ENCODE assay signal across 13 cellular contexts in genomic region chr4:147312376-147313046, GRCh38.
A peak's percentile ranks its signal among the peaks of the same experiment; 100 is the strongest.
DNase-seq lines count a peak whose midpoint lies in the region; ATAC-seq, FAIRE-seq and TF ChIP-seq lines count a peak whose summit lies in the region.
"Had no signal": no experiment of that assay in that cellular context is flagged by ENCODE, and none has a peak within 500 bp of the region (broad histone marks: within the 10 kb centered on the region; RNA-seq: fewer than 3 reads in every experiment).

No MANE protein-coding gene starts in this region.

- peak overlapping the region; percentile 49 for H3K27ac Mint-ChIP-seq in GM23338
- no peak overlapping the region for H3K27ac Mint-ChIP-seq in astrocyte (ENCODE audit: unreplicated experiment)
- H3K27ac Mint-ChIP-seq: activated naive CD4-positive, alpha-beta T cell treated with anti-CD3 and anti-CD28 coated beads, Interleukin-2, amount 50 U/mL, for 72 hours; stimulated activated effector memory CD8-positive, alpha-beta T cell treated with anti-CD3 and anti-CD28 coated beads, Interleukin-12 subunit alpha, Interleukin-12 subunit beta, amount 100 ng/mL, for 72 hours had no signal

- H3K4me3 ChIP-seq in GM23338 (no peak overlapping the region), astrocyte (ENCODE audit: insufficient read depth, low read depth, low read length) (no peak overlapping the region), colonic mucosa (no peak overlapping the region)

- TF ChIP-seq CTCF in GM23338 (conservative IDR thresholded peaks at IDR 0.05; ENCODE audit: low read depth in 2 of 2) (no peak), astrocyte (IDR thresholded peaks at IDR 0.05; ENCODE audit: insufficient read depth, low read depth, low read length) (no peak), colonic mucosa (IDR thresholded peaks at IDR 0.05) (no peak)

- H3K4me1 Mint-ChIP-seq in GM23338 (peaks cover 4% of the 10 kb centered on the region), astrocyte (ENCODE audit: low read depth, unreplicated experiment) (peaks cover 10% of the 10 kb centered on the region)
- H3K4me1 Mint-ChIP-seq: stimulated activated effector memory CD8-positive, alpha-beta T cell treated with anti-CD3 and anti-CD28 coated beads, Interleukin-12 subunit alpha, Interleukin-12 subunit beta, amount 100 ng/mL, for 72 hours had no signal

- H3K4me3 Mint-ChIP-seq in GM23338 (no peak overlapping the region), astrocyte (ENCODE audit: unreplicated experiment) (no peak overlapping the region)
- H3K4me3 Mint-ChIP-seq: stimulated activated effector memory CD8-positive, alpha-beta T cell treated with anti-CD3 and anti-CD28 coated beads, Interleukin-12 subunit alpha, Interleukin-12 subunit beta, amount 100 ng/mL, for 72 hours had no signal

- ATAC-seq in GM23338 (no peak), sciatic nerve (peak; percentile 56)
- ATAC-seq: activated naive CD4-positive, alpha-beta T cell treated with anti-CD3 and anti-CD28 coated beads, Interleukin-2, amount 50 U/mL, for 72 hours; Right ventricle myocardium inferior; stimulated activated effector memory CD8-positive, alpha-beta T cell treated with anti-CD3 and anti-CD28 coated beads, Interleukin-12 subunit alpha, Interleukin-12 subunit beta, amount 100 ng/mL, for 72 hours had no signal

- H3K4me2 ChIP-seq in GM23338 (no peak overlapping the region), astrocyte (ENCODE audit: low read length) (no peak overlapping the region)

- no peaks in the 10 kb centered on the region for H3K36me3 Mint-ChIP-seq in GM23338 (ENCODE audit: low read depth)
- no peaks in the 10 kb centered on the region for H3K36me3 Mint-ChIP-seq in astrocyte (ENCODE audit: low read depth, unreplicated experiment)
- H3K36me3 Mint-ChIP-seq: activated naive CD4-positive, alpha-beta T cell treated with anti-CD3 and anti-CD28 coated beads, Interleukin-2, amount 50 U/mL, for 72 hours; stimulated activated effector memory CD8-positive, alpha-beta T cell treated with anti-CD3 and anti-CD28 coated beads, Interleukin-12 subunit alpha, Interleukin-12 subunit beta, amount 100 ng/mL, for 72 hours had no signal

- H3K4me1 ChIP-seq in GM23338 (ENCODE audit: insufficient read depth): no peaks in the 10 kb centered on the region; the same call in 1 of the 2 replicates
- H3K4me1 ChIP-seq in astrocyte (ENCODE audit: insufficient read depth, low read length): no peaks in the 10 kb centered on the region
- H3K4me1 ChIP-seq in colonic mucosa: no peaks in the 10 kb centered on the region

- H3K9me3 Mint-ChIP-seq in GM23338 (no peaks in the 10 kb centered on the region), astrocyte (ENCODE audit: unreplicated experiment) (peaks cover under 1% of the 10 kb centered on the region)
- H3K9me3 Mint-ChIP-seq: stimulated activated effector memory CD8-positive, alpha-beta T cell treated with anti-CD3 and anti-CD28 coated beads, Interleukin-12 subunit alpha, Interleukin-12 subunit beta, amount 100 ng/mL, for 72 hours had no signal

- no peak overlapping the region for H3K27ac ChIP-seq in GM23338 (ENCODE audit: low read depth)
- no peak overlapping the region for H3K27ac ChIP-seq in astrocyte (ENCODE audit: low read depth, low read length)
- H3K27ac ChIP-seq in colonic mucosa: no peak overlapping the region

- FAIRE-seq in astrocyte (lab: Jason Lieb, UNC): no peak

- H4K20me1 ChIP-seq in GM23338 (replicated peaks; ENCODE audit: insufficient read depth): no peaks in the 10 kb centered on the region
- no peaks in the 10 kb centered on the region for H4K20me1 ChIP-seq in astrocyte (ENCODE audit: insufficient read depth, low read length)

- H3K9me3 ChIP-seq in astrocyte (ENCODE audit: insufficient read depth, low read depth, low read length) (no peaks in the 10 kb centered on the region), colonic mucosa (no peaks in the 10 kb centered on the region)

- H3K9me2 ChIP-seq in GM23338 (ENCODE audit: insufficient read depth): no peaks in the 10 kb centered on the region

- H3K36me3 ChIP-seq in GM23338 (ENCODE audit: insufficient read depth): no peaks in the 10 kb centered on the region
- H3K36me3 ChIP-seq in astrocyte (ENCODE audit: insufficient read depth, low read length): no peaks in the 10 kb centered on the region
- no peaks in the 10 kb centered on the region for H3K36me3 ChIP-seq in colonic mucosa

- intact Hi-C loops in sciatic nerve (cut with DNase I): no loop called here
- intact Hi-C loops in colonic mucosa (cut with DNase I): no loop called here

- no peak overlapping the region for H2AFZ ChIP-seq in GM23338
- H2AFZ ChIP-seq in astrocyte (ENCODE audit: low read depth, low read length): no peak overlapping the region

- H3K79me2 ChIP-seq in GM23338 (replicated peaks; ENCODE audit: insufficient read depth) (no peaks in the 10 kb centered on the region), astrocyte (ENCODE audit: insufficient read depth, low read length) (no peaks in the 10 kb centered on the region)

- H3K27me3 ChIP-seq in GM23338 (ENCODE audit: insufficient read depth): no peaks in the 10 kb centered on the region
- no peaks in the 10 kb centered on the region for H3K27me3 ChIP-seq in astrocyte (ENCODE audit: insufficient read depth, low read length)
- no peaks in the 10 kb centered on the region for H3K27me3 ChIP-seq in colonic mucosa

- peak; percentile 2 for DNase-seq in GM23338 (ENCODE audit: low spot score)
- peak; percentile 32 for DNase-seq in astrocyte (ENCODE audit: low read depth)
- DNase-seq in iPS-NIHi11 (ENCODE audit: low spot score): peak; percentile 21
- no peak for DNase-seq in sciatic nerve (ENCODE audit: low spot score)
- DNase-seq in kidney tubule cell (ENCODE audit: low spot score): no peak
- DNase-seq in hippocampal formation (lab: John Stamatoyannopoulos, UW): no peak
- DNase-seq in EL: no peak
- no peak for DNase-seq in colonic mucosa
- DNase-seq: MV-4-11; NK-92 treated with Interleukin-12 subunit alpha and Interleukin-12 subunit beta, amount 100 ng/mL, for 24 hours had no signal

- H3K27me3 Mint-ChIP-seq in GM23338 (ENCODE audit: insufficient read depth, low read depth, poor library complexity) (no peaks in the 10 kb centered on the region), astrocyte (ENCODE audit: low read depth, unreplicated experiment) (no peaks in the 10 kb centered on the region)

- no peak overlapping the region for H3K9ac ChIP-seq in astrocyte (ENCODE audit: low read length)
- H3K9ac ChIP-seq in colonic mucosa (ENCODE audit: low read depth in 2 of 2, low read length in 2 of 2): no peak overlapping the region

- H3F3A ChIP-seq in GM23338 (replicated peaks; ENCODE audit: low read depth): no peaks in the 10 kb centered on the region

TF ChIP-seq in GM23338, 12 proteins besides CTCF, POLR2A, EP300 and RAD21 (continues in another document):
- TF ChIP-seq ZNF331 (CRISPR knock-in tag; IDR thresholded peaks at IDR 0.05; ENCODE audit: low read depth) (no peak), EZH2phosphoT487 (IDR thresholded peaks at IDR 0.05; ENCODE audit: unreplicated experiment) (no peak), ETS1 (IDR thresholded peaks at IDR 0.05) (no peak), EZH2 (IDR thresholded peaks at IDR 0.05; ENCODE audit: low read depth, unreplicated experiment) (no peak), CREB1 (CRISPR knock-in tag; IDR thresholded peaks at IDR 0.05; ENCODE audit: low read depth) (no peak), REST (IDR thresholded peaks at IDR 0.05; ENCODE audit: unreplicated experiment) (no peak)

Comparison
In these comparisons a context has a peak if more than half of its experiments do, and no peak if none do; other contexts are left out.
1. DNase-seq: peak in GM23338 (single experiment), astrocyte (single experiment) and iPS-NIHi11 (single experiment); none in sciatic nerve (single experiment), kidney tubule cell (single experiment), hippocampal formation (0 of 2), EL (single experiment) and colonic mucosa (single experiment).